1 cellular context compared by ENCODE assay signal in the genomic region with DNA sequence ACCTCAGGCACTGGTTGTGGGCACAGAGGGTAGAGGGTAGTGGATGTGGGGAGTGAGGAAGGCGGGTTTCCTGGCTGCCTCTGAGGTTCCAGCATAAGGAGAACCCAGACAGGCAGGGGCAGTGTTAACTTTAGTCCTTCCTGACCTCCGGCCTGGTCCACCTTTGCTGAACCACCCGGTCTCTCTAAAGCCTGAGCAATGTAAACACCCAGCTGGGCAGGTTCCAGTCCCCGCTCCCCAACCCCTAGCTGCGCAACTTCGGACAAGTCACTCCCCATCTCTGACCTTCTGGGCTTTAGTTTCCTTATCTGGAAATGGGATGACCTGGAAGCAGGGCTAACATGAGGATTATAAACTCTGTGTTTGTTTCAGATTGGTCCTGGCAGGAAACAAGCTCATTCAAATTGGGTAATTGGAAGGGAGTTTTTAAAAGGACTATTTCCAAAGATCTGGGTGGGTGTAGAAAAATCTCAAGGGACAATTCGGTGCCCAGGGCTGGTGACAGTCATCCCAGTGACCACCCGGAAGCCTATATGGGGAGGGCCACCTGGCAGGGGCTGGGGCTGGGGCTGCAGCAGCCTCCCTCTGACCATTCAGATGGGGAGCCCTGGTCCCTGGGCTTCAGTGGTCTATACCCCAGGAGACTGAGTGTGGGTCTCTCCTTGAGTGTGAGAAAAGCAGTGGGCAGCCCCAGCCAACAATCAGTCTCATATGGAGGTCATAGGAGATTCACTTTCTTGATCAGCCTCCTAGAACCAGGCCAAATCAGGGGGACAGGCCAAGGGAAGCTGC.
TF ChIP-seq lines count a peak whose summit lies in the region.

No MANE protein-coding gene starts in this region.

TF ChIP-seq in HepG2, 621 proteins besides CTCF, POLR2A, EP300 and RAD21 (continued from another document and continues in another):
- no peak for TF ChIP-seq CC2D1A (CRISPR knock-in tag; IDR thresholded peaks at IDR 0.05)
- no peak for TF ChIP-seq RBM39 (IDR thresholded peaks at IDR 0.05; ENCODE audit: low read depth, low read length, poor library complexity, severe bottlenecking)
- TF ChIP-seq STAT5B (CRISPR knock-in tag; IDR thresholded peaks at IDR 0.05) = no peak
- TF ChIP-seq, protein P1, sequence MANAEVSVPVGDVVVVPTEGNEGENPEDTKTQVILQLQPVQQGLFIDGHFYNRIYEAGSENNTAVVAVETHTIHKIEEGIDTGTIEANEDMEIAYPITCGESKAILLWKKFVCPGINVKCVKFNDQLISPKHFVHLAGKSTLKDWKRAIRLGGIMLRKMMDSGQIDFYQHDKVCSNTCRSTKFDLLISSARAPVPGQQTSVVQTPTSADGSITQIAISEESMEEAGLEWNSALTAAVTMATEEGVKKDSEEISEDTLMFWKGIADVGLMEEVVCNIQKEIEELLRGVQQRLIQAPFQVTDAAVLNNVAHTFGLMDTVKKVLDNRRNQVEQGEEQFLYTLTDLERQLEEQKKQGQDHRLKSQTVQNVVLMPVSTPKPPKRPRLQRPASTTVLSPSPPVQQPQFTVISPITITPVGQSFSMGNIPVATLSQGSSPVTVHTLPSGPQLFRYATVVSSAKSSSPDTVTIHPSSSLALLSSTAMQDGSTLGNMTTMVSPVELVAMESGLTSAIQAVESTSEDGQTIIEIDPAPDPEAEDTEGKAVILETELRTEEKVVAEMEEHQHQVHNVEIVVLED (CRISPR knock-in tag; IDR thresholded peaks at IDR 0.05; ENCODE audit: borderline replicate concordance) = no peak
- TF ChIP-seq ZNF274 (CRISPR knock-in tag; IDR thresholded peaks at IDR 0.05) = no peak
- no peak for TF ChIP-seq JARID2 (CRISPR knock-in tag; IDR thresholded peaks at IDR 0.05; ENCODE audit: insufficient replicate concordance)
- TF ChIP-seq ZNF350 (CRISPR knock-in tag; IDR thresholded peaks at IDR 0.05; ENCODE audit: borderline replicate concordance, low read depth) = no peak
- TF ChIP-seq ZNF432 (CRISPR knock-in tag; IDR thresholded peaks at IDR 0.05; ENCODE audit: borderline replicate concordance) = no peak
- no peak for TF ChIP-seq ZNF20 (CRISPR knock-in tag; IDR thresholded peaks at IDR 0.05)
- TF ChIP-seq ATF1 (CRISPR knock-in tag; IDR thresholded peaks at IDR 0.05) = no peak
- TF ChIP-seq, protein P2, sequence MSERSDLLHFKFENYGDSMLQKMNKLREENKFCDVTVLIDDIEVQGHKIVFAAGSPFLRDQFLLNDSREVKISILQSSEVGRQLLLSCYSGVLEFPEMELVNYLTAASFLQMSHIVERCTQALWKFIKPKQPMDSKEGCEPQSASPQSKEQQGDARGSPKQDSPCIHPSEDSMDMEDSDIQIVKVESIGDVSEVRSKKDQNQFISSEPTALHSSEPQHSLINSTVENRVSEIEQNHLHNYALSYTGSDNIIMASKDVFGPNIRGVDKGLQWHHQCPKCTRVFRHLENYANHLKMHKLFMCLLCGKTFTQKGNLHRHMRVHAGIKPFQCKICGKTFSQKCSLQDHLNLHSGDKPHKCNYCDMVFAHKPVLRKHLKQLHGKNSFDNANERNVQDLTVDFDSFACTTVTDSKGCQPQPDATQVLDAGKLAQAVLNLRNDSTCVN (CRISPR knock-in tag; IDR thresholded peaks at IDR 0.05; ENCODE audit: borderline replicate concordance) = peak; percentile 76; the same call in 1 of the 2 replicates
- TF ChIP-seq MATR3 (CRISPR knock-in tag; IDR thresholded peaks at IDR 0.05) = no peak
- no peak for TF ChIP-seq IRX3 (CRISPR knock-in tag; IDR thresholded peaks at IDR 0.05; ENCODE audit: borderline replicate concordance, low read depth)
- TF ChIP-seq RXRA (CRISPR knock-in tag; IDR thresholded peaks at IDR 0.05) = no peak; the same call in 1 of the 2 replicates
- TF ChIP-seq ZFP1 (CRISPR knock-in tag; IDR thresholded peaks at IDR 0.05) = no peak
- TF ChIP-seq, protein P3, sequence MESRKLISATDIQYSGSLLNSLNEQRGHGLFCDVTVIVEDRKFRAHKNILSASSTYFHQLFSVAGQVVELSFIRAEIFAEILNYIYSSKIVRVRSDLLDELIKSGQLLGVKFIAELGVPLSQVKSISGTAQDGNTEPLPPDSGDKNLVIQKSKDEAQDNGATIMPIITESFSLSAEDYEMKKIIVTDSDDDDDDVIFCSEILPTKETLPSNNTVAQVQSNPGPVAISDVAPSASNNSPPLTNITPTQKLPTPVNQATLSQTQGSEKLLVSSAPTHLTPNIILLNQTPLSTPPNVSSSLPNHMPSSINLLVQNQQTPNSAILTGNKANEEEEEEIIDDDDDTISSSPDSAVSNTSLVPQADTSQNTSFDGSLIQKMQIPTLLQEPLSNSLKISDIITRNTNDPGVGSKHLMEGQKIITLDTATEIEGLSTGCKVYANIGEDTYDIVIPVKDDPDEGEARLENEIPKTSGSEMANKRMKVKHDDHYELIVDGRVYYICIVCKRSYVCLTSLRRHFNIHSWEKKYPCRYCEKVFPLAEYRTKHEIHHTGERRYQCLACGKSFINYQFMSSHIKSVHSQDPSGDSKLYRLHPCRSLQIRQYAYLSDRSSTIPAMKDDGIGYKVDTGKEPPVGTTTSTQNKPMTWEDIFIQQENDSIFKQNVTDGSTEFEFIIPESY (CRISPR knock-in tag; IDR thresholded peaks at IDR 0.05) = no peak
- TF ChIP-seq ZSCAN20 (CRISPR knock-in tag; IDR thresholded peaks at IDR 0.05; ENCODE audit: borderline replicate concordance) = no peak
- TF ChIP-seq ZBTB3 (CRISPR knock-in tag; IDR thresholded peaks at IDR 0.05; ENCODE audit: borderline replicate concordance, low read depth) = no peak
- TF ChIP-seq ZNF160 (CRISPR knock-in tag; IDR thresholded peaks at IDR 0.05) = no peak
- TF ChIP-seq MED8 (CRISPR knock-in tag; IDR thresholded peaks at IDR 0.05; ENCODE audit: insufficient replicate concordance) = no peak
- TF ChIP-seq JDP2 (CRISPR knock-in tag; IDR thresholded peaks at IDR 0.05; ENCODE audit: borderline replicate concordance) = no peak
- TF ChIP-seq DR1 (CRISPR knock-in tag; IDR thresholded peaks at IDR 0.05) = no peak
- TF ChIP-seq, protein P4, sequence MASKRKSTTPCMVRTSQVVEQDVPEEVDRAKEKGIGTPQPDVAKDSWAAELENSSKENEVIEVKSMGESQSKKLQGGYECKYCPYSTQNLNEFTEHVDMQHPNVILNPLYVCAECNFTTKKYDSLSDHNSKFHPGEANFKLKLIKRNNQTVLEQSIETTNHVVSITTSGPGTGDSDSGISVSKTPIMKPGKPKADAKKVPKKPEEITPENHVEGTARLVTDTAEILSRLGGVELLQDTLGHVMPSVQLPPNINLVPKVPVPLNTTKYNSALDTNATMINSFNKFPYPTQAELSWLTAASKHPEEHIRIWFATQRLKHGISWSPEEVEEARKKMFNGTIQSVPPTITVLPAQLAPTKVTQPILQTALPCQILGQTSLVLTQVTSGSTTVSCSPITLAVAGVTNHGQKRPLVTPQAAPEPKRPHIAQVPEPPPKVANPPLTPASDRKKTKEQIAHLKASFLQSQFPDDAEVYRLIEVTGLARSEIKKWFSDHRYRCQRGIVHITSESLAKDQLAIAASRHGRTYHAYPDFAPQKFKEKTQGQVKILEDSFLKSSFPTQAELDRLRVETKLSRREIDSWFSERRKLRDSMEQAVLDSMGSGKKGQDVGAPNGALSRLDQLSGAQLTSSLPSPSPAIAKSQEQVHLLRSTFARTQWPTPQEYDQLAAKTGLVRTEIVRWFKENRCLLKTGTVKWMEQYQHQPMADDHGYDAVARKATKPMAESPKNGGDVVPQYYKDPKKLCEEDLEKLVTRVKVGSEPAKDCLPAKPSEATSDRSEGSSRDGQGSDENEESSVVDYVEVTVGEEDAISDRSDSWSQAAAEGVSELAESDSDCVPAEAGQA (IDR thresholded peaks at IDR 0.05; ENCODE audit: low read depth) = no peak
- TF ChIP-seq, protein P4 (CRISPR knock-in tag; IDR thresholded peaks at IDR 0.05; ENCODE audit: borderline replicate concordance) = no peak
- TF ChIP-seq PCBP2 (optimal IDR thresholded peaks at IDR 0.05; ENCODE audit: low read depth, low read length, poor library complexity, severe bottlenecking) = no peak
- TF ChIP-seq TOE1 (CRISPR knock-in tag; IDR thresholded peaks at IDR 0.05) = no peak
- TF ChIP-seq ZNF629 (CRISPR knock-in tag; conservative IDR thresholded peaks at IDR 0.05) = peak; percentile 87
- TF ChIP-seq, protein P5, sequence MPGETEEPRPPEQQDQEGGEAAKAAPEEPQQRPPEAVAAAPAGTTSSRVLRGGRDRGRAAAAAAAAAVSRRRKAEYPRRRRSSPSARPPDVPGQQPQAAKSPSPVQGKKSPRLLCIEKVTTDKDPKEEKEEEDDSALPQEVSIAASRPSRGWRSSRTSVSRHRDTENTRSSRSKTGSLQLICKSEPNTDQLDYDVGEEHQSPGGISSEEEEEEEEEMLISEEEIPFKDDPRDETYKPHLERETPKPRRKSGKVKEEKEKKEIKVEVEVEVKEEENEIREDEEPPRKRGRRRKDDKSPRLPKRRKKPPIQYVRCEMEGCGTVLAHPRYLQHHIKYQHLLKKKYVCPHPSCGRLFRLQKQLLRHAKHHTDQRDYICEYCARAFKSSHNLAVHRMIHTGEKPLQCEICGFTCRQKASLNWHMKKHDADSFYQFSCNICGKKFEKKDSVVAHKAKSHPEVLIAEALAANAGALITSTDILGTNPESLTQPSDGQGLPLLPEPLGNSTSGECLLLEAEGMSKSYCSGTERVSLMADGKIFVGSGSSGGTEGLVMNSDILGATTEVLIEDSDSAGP (CRISPR knock-in tag; IDR thresholded peaks at IDR 0.05; ENCODE audit: borderline replicate concordance) = no peak; the same call in 1 of the 2 replicates
- 0 out of 2 replicates have a peak, but pooled peaks have one; percentile 33 for TF ChIP-seq ZNF292 (CRISPR knock-in tag; IDR thresholded peaks at IDR 0.05; ENCODE audit: borderline replicate concordance, low read depth)
- TF ChIP-seq HIVEP1 (CRISPR knock-in tag; IDR thresholded peaks at IDR 0.05) = no peak
- TF ChIP-seq ZNF790 (CRISPR knock-in tag; IDR thresholded peaks at IDR 0.05; ENCODE audit: borderline replicate concordance) = no peak
- TF ChIP-seq ZNF772 (CRISPR knock-in tag; IDR thresholded peaks at IDR 0.05) = no peak
- TF ChIP-seq TAF1 (CRISPR knock-in tag; IDR thresholded peaks at IDR 0.05) = no peak
- no peak for TF ChIP-seq SMC3 (IDR thresholded peaks at IDR 0.05; ENCODE audit: low read length)
- peak; percentile 46; the same call in 1 of the 2 replicates for TF ChIP-seq NCOA2 (CRISPR knock-in tag; IDR thresholded peaks at IDR 0.05)
- TF ChIP-seq SALL2 (CRISPR knock-in tag; IDR thresholded peaks at IDR 0.05) = no peak
- no peak for TF ChIP-seq KMT2B (CRISPR knock-in tag; IDR thresholded peaks at IDR 0.05)
- TF ChIP-seq ZNF841 (CRISPR knock-in tag; IDR thresholded peaks at IDR 0.05; ENCODE audit: borderline replicate concordance) = no peak
- peak; percentile 33; the same call in 1 of the 2 replicates for TF ChIP-seq ZNF263 (CRISPR knock-in tag; IDR thresholded peaks at IDR 0.05)
- peak; percentile 89 for TF ChIP-seq ZMYM3 (CRISPR knock-in tag; IDR thresholded peaks at IDR 0.05)
- TF ChIP-seq, protein P6, sequence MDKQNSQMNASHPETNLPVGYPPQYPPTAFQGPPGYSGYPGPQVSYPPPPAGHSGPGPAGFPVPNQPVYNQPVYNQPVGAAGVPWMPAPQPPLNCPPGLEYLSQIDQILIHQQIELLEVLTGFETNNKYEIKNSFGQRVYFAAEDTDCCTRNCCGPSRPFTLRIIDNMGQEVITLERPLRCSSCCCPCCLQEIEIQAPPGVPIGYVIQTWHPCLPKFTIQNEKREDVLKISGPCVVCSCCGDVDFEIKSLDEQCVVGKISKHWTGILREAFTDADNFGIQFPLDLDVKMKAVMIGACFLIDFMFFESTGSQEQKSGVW (CRISPR knock-in tag; IDR thresholded peaks at IDR 0.05; ENCODE audit: borderline replicate concordance) = no peak
- no peak for TF ChIP-seq ZNF564 (CRISPR knock-in tag; IDR thresholded peaks at IDR 0.05)
- no peak for TF ChIP-seq ZNF816 (CRISPR knock-in tag; IDR thresholded peaks at IDR 0.05; ENCODE audit: borderline replicate concordance)
- TF ChIP-seq RFX1 (IDR thresholded peaks at IDR 0.05) = no peak
- TF ChIP-seq ZNF839 (CRISPR knock-in tag; IDR thresholded peaks at IDR 0.05; ENCODE audit: borderline replicate concordance) = no peak
- TF ChIP-seq SNAPC2 (CRISPR knock-in tag; IDR thresholded peaks at IDR 0.05) = no peak
- no peak for TF ChIP-seq KLF12 (CRISPR knock-in tag; IDR thresholded peaks at IDR 0.05; ENCODE audit: borderline replicate concordance)
- TF ChIP-seq SSRP1 (CRISPR knock-in tag; IDR thresholded peaks at IDR 0.05) = no peak
- no peak for TF ChIP-seq ZNF672 (CRISPR knock-in tag; IDR thresholded peaks at IDR 0.05)
- TF ChIP-seq, protein P7, sequence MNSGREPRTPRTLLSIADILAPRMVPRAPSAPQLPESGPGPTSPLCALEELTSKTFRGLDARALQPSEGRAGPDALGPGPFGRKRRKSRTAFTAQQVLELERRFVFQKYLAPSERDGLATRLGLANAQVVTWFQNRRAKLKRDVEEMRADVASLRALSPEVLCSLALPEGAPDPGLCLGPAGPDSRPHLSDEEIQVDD (CRISPR knock-in tag; IDR thresholded peaks at IDR 0.05; ENCODE audit: borderline replicate concordance) = no peak
- TF ChIP-seq IKZF1 (IDR thresholded peaks at IDR 0.05) = no peak
- TF ChIP-seq, protein P8, sequence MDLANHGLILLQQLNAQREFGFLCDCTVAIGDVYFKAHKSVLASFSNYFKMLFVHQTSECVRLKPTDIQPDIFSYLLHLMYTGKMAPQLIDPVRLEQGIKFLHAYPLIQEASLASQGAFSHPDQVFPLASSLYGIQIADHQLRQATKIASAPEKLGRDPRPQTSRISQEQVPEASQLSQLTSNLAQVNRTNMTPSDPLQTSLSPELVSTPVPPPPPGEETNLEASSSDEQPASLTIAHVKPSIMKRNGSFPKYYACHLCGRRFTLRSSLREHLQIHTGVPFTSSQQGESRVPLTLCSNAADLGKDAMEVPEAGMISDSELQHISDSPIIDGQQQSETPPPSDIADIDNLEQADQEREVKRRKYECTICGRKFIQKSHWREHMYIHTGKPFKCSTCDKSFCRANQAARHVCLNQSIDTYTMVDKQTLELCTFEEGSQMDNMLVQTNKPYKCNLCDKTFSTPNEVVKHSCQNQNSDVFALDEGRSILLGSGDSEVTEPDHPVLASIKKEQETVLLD (CRISPR knock-in tag; IDR thresholded peaks at IDR 0.05; ENCODE audit: low read depth) = no peak
